Comparison of ENCODE assay signal across 10 cellular contexts in genomic region chr2:160583162-160583522, GRCh38.
DNase-seq lines count a peak whose midpoint lies in the region; ATAC-seq, FAIRE-seq and TF ChIP-seq lines count a peak whose summit lies in the region.
"Had no signal": no experiment of that assay in that cellular context is flagged by ENCODE, and none has a peak within 500 bp of the region (broad histone marks: within the 10 kb centered on the region; RNA-seq: fewer than 3 reads in every experiment).

No MANE protein-coding gene starts in this region.

- no peaks in the 10 kb centered on the region for H3K36me3 ChIP-seq in skeletal muscle satellite cell (ENCODE audit: insufficient read depth, low read length)

- peaks cover 22% of the 10 kb centered on the region for H3K4me1 ChIP-seq in skeletal muscle satellite cell (ENCODE audit: control insufficient read depth, insufficient read depth, low read length)

- H3K4me1 Mint-ChIP-seq in stimulated activated memory B cell treated with anti-CD40 and anti-IgM and Interleukin-4, amounts not matched to agents 10 μg/mL and 1 μg/mL and 100 μg/mL, for 72 hours, result no peaks in the 10 kb centered on the region

- H3K4me3 Mint-ChIP-seq in stimulated activated memory B cell treated with anti-CD40 and anti-IgM and Interleukin-4, amounts not matched to agents 10 μg/mL and 1 μg/mL and 100 μg/mL, for 72 hours, result no peak overlapping the region

- peak; percentile 80 for ATAC-seq in left ventricle myocardium superior
- no peak for ATAC-seq in activated naive CD4-positive, alpha-beta T cell treated with anti-CD3 and anti-CD28 coated beads, Interleukin-2, amount 50 U/mL, for 72 hours
- no peak for ATAC-seq in stimulated activated memory B cell treated with anti-CD40 and anti-IgM and Interleukin-4, amounts not matched to agents 10 μg/mL and 1 μg/mL and 100 μg/mL, for 72 hours

- intact Hi-C loops in left ventricle myocardium superior (cut with micrococcal nuclease), result no loop called here

- no peaks in the 10 kb centered on the region for H3K36me3 Mint-ChIP-seq in activated naive CD4-positive, alpha-beta T cell treated with anti-CD3 and anti-CD28 coated beads, Interleukin-2, amount 50 U/mL, for 72 hours
- no peaks in the 10 kb centered on the region for H3K36me3 Mint-ChIP-seq in stimulated activated memory B cell treated with anti-CD40 and anti-IgM and Interleukin-4, amounts not matched to agents 10 μg/mL and 1 μg/mL and 100 μg/mL, for 72 hours

- H3K27me3 ChIP-seq in skeletal muscle satellite cell (ENCODE audit: control insufficient read depth, insufficient read depth, low read length), result no peaks in the 10 kb centered on the region

- peak overlapping the region; percentile 57 for H3K4me2 ChIP-seq in skeletal muscle satellite cell (ENCODE audit: low read length)

- H3K27me3 Mint-ChIP-seq in stimulated activated memory B cell treated with anti-CD40 and anti-IgM and Interleukin-4, amounts not matched to agents 10 μg/mL and 1 μg/mL and 100 μg/mL, for 72 hours, result no peaks in the 10 kb centered on the region

- no peaks in the 10 kb centered on the region for H3K9me3 ChIP-seq in skeletal muscle satellite cell (replicated peaks; ENCODE audit: low read length)

- H3K27ac ChIP-seq in VCaP, result peak overlapping the region; percentile 64

- H3K9me3 Mint-ChIP-seq in activated naive CD4-positive, alpha-beta T cell treated with anti-CD3 and anti-CD28 coated beads, Interleukin-2, amount 50 U/mL, for 72 hours, result no peaks in the 10 kb centered on the region
- no peaks in the 10 kb centered on the region for H3K9me3 Mint-ChIP-seq in stimulated activated memory B cell treated with anti-CD40 and anti-IgM and Interleukin-4, amounts not matched to agents 10 μg/mL and 1 μg/mL and 100 μg/mL, for 72 hours

- TF ChIP-seq CTCF in VCaP (conservative IDR thresholded peaks at IDR 0.05), result no peak

- H3K4me3 ChIP-seq in skeletal muscle satellite cell (ENCODE audit: low read length), result peak overlapping the region; percentile 12

- DNase-seq in HS-27A (ENCODE audit: low read depth) (peak; percentile 33), left ventricle myocardium superior (no peak), urothelium cell line (ENCODE audit: low spot score) (no peak), amniotic stem cell (lab: John Stamatoyannopoulos, UW) (no peak)
- DNase-seq in activated naive CD4-positive, alpha-beta T cell treated with anti-CD3 and anti-CD28 coated beads, Interleukin-2, amount 50 U/mL, for 72 hours (ENCODE audit: low spot score in 2 of 2), result no peak
- DNase-seq: activated T-cell treated with anti-CD3 and anti-CD28 coated beads, Interleukin-2, amount 50 U/mL, for 48 hours; T-helper 9 cell had no signal

- no peak for FAIRE-seq in urothelium cell line (lab: Jason Lieb, UNC)

- H3K9ac ChIP-seq in skeletal muscle satellite cell (ENCODE audit: low read depth, low read length), result peak overlapping the region; percentile 45

- no peak overlapping the region for H3K27ac Mint-ChIP-seq in activated naive CD4-positive, alpha-beta T cell treated with anti-CD3 and anti-CD28 coated beads, Interleukin-2, amount 50 U/mL, for 72 hours
- no peak overlapping the region for H3K27ac Mint-ChIP-seq in stimulated activated memory B cell treated with anti-CD40 and anti-IgM and Interleukin-4, amounts not matched to agents 10 μg/mL and 1 μg/mL and 100 μg/mL, for 72 hours
